ENCODE assay signal across 7 cellular contexts in the genomic region with DNA sequence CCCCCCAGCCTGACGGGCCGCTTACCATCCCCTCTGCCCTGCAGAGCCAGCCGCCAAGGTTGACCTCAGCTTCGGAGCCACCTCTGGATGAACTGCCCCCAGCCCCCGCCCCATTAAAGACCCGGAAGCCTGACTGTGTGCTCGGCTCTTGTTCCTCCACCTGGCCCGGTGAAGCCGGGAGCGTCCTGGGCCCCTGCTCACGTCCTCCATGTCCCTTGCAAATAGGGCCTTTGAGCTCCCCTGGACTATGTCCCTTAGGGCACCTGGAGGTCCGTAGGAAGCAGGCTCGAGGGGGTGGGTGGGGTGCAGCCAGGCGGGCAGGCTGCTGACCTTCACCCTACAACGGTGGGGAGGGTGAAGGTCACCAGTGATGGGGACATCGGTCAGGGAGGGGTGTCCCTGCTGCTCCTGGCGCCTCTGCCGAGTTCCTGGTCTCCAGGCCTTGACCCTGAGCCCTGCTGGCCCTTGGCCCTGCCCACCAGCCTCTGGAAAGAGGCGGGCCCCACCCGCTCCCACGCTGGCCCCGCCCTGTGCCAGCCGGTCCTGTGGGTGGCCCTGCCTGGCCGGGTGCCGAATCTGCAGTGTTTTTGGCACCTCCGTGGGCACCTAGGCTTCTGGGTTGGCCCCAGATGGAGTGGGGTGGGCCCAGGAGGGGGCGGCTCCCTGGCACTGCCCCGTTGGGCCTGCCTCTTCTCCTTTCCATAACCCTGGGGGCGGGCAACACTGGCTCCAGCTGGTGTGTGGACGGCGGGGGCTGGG. TPM values are rescaled to one million over a fixed set of nuclear protein-coding genes. Genes with fewer than 3 reads are reported as not detected.
DNase-seq lines count a peak whose midpoint lies in the region; ATAC-seq lines count a peak whose summit lies in the region.

No MANE protein-coding gene starts in this region.

- intact Hi-C loops in left colon (cut with DNase I, micrococcal nuclease), result loop anchor here in 1 of 2 donors (2.0 kb wide), 1 partner anchor 22 kb away; no protein-coding TSS in a partner anchor

- H3K27me3 Mint-ChIP-seq in IgD-negative memory B cell, result peaks cover 2% of the 10 kb centered on the region
- no peaks in the 10 kb centered on the region for H3K27me3 Mint-ChIP-seq in activated naive CD8-positive, alpha-beta T cell treated with anti-CD3 and anti-CD28 coated beads for 36 hours

- peak overlapping the region; percentile 80 to 96 (median 90) for H3K4me3 Mint-ChIP-seq in IgD-negative memory B cell
- H3K4me3 Mint-ChIP-seq in activated naive CD8-positive, alpha-beta T cell treated with anti-CD3 and anti-CD28 coated beads for 36 hours, result peak overlapping the region; percentile 75

- peak; percentile 40 for ATAC-seq in left colon
- no peak for ATAC-seq in HG02981 (IDR thresholded peaks at IDR 0.05; ENCODE audit: unreplicated experiment)
- ATAC-seq in HG02588 (IDR thresholded peaks at IDR 0.05; ENCODE audit: unreplicated experiment), result no peak

- no peaks in the 10 kb centered on the region for H3K9me3 Mint-ChIP-seq in IgD-negative memory B cell
- no peaks in the 10 kb centered on the region for H3K9me3 Mint-ChIP-seq in activated naive CD8-positive, alpha-beta T cell treated with anti-CD3 and anti-CD28 coated beads for 36 hours

- no peak for DNase-seq in activated naive CD8-positive, alpha-beta T cell treated with anti-CD3 and anti-CD28 coated beads for 36 hours
- peak; percentile 81 to 87 for DNase-seq in left colon
- DNase-seq in superior temporal gyrus (ENCODE audit: extremely low spot score), result peak; percentile 9
- DNase-seq in mucosa of gallbladder (ENCODE audit: low spot score), result no peak

- H3K4me1 Mint-ChIP-seq in IgD-negative memory B cell, result peaks cover 8 to 17% (median 14%) of the 10 kb centered on the region in 3 donors
- H3K4me1 Mint-ChIP-seq in activated naive CD8-positive, alpha-beta T cell treated with anti-CD3 and anti-CD28 coated beads for 36 hours, result peaks cover 16% of the 10 kb centered on the region

- peak overlapping the region; percentile 83 to 100 (median 87) for H3K27ac Mint-ChIP-seq in IgD-negative memory B cell
- peak overlapping the region; percentile 78 for H3K27ac Mint-ChIP-seq in activated naive CD8-positive, alpha-beta T cell treated with anti-CD3 and anti-CD28 coated beads for 36 hours

- H3K36me3 Mint-ChIP-seq in IgD-negative memory B cell, result peaks cover 2% of the 10 kb centered on the region
- peaks cover 2% of the 10 kb centered on the region for H3K36me3 Mint-ChIP-seq in activated naive CD8-positive, alpha-beta T cell treated with anti-CD3 and anti-CD28 coated beads for 36 hours

RNA-seq across cellular contexts. Expression of gene ATP5F1D, which starts 3.3 kb away (rescaled TPM):
- 339 TPM for polyA plus RNA-seq in IgD-negative memory B cell
- 100 to 1,000 TPM; 175 to 177 TPM for total RNA-seq in activated naive CD8-positive, alpha-beta T cell treated with anti-CD3 and anti-CD28 coated beads for 36 hours
- total RNA-seq in left colon, result 100 to 1,000 TPM; 341 to 530 TPM
- 213 TPM for total RNA-seq in mucosa of gallbladder

RNA-seq across cellular contexts. Expression of gene MIDN, which starts 3.5 kb away (rescaled TPM):
- polyA plus RNA-seq in IgD-negative memory B cell, result 4.8 TPM
- total RNA-seq in activated naive CD8-positive, alpha-beta T cell treated with anti-CD3 and anti-CD28 coated beads for 36 hours, result 10 to 100 TPM; 29.3 to 29.6 TPM
- total RNA-seq in left colon (100 to 1,000 TPM; 202 to 276 TPM), mucosa of gallbladder (127 TPM)

RNA-seq across cellular contexts. Expression of gene CBARP, which starts 7.1 kb away (rescaled TPM):
- not detected for polyA plus RNA-seq in IgD-negative memory B cell
- total RNA-seq in activated naive CD8-positive, alpha-beta T cell treated with anti-CD3 and anti-CD28 coated beads for 36 hours, result under 1 TPM; 0.33 to 0.46 TPM
- total RNA-seq in left colon (under 1 TPM; 0.21 to 0.50 TPM), mucosa of gallbladder (1.1 TPM)

RNA-seq across cellular contexts. Expression of gene CIRBP, which starts 24.3 kb away (rescaled TPM):
- polyA plus RNA-seq in IgD-negative memory B cell, result 377 TPM
- 100 to 1,000 TPM; 208 to 216 TPM for total RNA-seq in activated naive CD8-positive, alpha-beta T cell treated with anti-CD3 and anti-CD28 coated beads for 36 hours
- total RNA-seq in left colon, result 100 to 1,000 TPM; 220 to 267 TPM
- 382 TPM for total RNA-seq in mucosa of gallbladder

RNA-seq across cellular contexts. Expression of gene FAM174C, which starts 30.5 kb away (rescaled TPM):
- 115 TPM for polyA plus RNA-seq in IgD-negative memory B cell
- 100 to 1,000 TPM in 1 of 2 experiments, 10 to 100 TPM in 1; 99.8 to 101 TPM for total RNA-seq in activated naive CD8-positive, alpha-beta T cell treated with anti-CD3 and anti-CD28 coated beads for 36 hours
- total RNA-seq in left colon (10 to 100 TPM; 43.7 to 48.9 TPM), mucosa of gallbladder (57.6 TPM)

Comparison
In these comparisons a context has a peak if more than half of its experiments do, and no peak if none do; other contexts are left out.
1. DNase-seq: peak in left colon (2 of 2) and superior temporal gyrus (single experiment); none in activated naive CD8-positive, alpha-beta T cell treated with anti-CD3 and anti-CD28 coated beads for 36 hours (single experiment) and mucosa of gallbladder (single experiment).